In genomic region chr6:129643968-129644367, GRCh38 we compare ENCODE assay signal across 1 cellular context.
TF ChIP-seq lines count a peak whose summit lies in the region.

No MANE protein-coding gene starts in this region.

TF ChIP-seq in SK-N-SH treated with all-trans-retinoic acid at 6 μM for 48 hours, 23 proteins besides CTCF, POLR2A, EP300 and RAD21 (continued from another document):
- TF ChIP-seq, protein P1, sequence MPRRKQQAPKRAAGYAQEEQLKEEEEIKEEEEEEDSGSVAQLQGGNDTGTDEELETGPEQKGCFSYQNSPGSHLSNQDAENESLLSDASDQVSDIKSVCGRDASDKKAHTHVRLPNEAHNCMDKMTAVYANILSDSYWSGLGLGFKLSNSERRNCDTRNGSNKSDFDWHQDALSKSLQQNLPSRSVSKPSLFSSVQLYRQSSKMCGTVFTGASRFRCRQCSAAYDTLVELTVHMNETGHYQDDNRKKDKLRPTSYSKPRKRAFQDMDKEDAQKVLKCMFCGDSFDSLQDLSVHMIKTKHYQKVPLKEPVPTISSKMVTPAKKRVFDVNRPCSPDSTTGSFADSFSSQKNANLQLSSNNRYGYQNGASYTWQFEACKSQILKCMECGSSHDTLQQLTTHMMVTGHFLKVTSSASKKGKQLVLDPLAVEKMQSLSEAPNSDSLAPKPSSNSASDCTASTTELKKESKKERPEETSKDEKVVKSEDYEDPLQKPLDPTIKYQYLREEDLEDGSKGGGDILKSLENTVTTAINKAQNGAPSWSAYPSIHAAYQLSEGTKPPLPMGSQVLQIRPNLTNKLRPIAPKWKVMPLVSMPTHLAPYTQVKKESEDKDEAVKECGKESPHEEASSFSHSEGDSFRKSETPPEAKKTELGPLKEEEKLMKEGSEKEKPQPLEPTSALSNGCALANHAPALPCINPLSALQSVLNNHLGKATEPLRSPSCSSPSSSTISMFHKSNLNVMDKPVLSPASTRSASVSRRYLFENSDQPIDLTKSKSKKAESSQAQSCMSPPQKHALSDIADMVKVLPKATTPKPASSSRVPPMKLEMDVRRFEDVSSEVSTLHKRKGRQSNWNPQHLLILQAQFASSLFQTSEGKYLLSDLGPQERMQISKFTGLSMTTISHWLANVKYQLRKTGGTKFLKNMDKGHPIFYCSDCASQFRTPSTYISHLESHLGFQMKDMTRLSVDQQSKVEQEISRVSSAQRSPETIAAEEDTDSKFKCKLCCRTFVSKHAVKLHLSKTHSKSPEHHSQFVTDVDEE (CRISPR knock-in tag; IDR thresholded peaks at IDR 0.05) = no peak
- TF ChIP-seq, protein P2, sequence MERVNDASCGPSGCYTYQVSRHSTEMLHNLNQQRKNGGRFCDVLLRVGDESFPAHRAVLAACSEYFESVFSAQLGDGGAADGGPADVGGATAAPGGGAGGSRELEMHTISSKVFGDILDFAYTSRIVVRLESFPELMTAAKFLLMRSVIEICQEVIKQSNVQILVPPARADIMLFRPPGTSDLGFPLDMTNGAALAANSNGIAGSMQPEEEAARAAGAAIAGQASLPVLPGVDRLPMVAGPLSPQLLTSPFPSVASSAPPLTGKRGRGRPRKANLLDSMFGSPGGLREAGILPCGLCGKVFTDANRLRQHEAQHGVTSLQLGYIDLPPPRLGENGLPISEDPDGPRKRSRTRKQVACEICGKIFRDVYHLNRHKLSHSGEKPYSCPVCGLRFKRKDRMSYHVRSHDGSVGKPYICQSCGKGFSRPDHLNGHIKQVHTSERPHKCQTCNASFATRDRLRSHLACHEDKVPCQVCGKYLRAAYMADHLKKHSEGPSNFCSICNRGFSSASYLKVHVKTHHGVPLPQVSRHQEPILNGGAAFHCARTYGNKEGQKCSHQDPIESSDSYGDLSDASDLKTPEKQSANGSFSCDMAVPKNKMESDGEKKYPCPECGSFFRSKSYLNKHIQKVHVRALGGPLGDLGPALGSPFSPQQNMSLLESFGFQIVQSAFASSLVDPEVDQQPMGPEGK (CRISPR knock-in tag; IDR thresholded peaks at IDR 0.05; ENCODE audit: borderline replicate concordance) = no peak
- TF ChIP-seq SNAI2 (CRISPR knock-in tag; IDR thresholded peaks at IDR 0.05) = no peak
